In genomic region chr4:15951781-15952180, GRCh38 we compare ENCODE assay signal across 37 cellular contexts. TPM values are rescaled to one million over a fixed set of nuclear protein-coding genes. Genes with fewer than 3 reads are reported as not detected.
"Had no signal": no experiment of that assay in that cellular context is flagged by ENCODE, and none has a peak within 500 bp of the region (broad histone marks: within the 10 kb centered on the region; RNA-seq: fewer than 3 reads in every experiment).

No MANE protein-coding gene starts in this region.

- ATAC-seq: activated CD4-positive, alpha-beta T cell treated with anti-CD3 and anti-CD28 coated beads for 36 hours; activated CD8-positive, alpha-beta memory T cell treated with anti-CD3 and anti-CD28 coated beads, Interleukin-2, amount 10 ng/mL, durations not matched to agents 7 days and 5 days; activated CD8-positive, alpha-beta T cell treated with anti-CD3 and anti-CD28 coated beads, Interleukin-2, amount 10 ng/mL, durations not matched to agents 7 days and 5 days; activated naive CD8-positive, alpha-beta T cell treated with anti-CD3 and anti-CD28 coated beads, Interleukin-2, amount 50 U/mL, for 24 hours; body of pancreas; gastroesophageal sphincter had no signal

- H3K27me3 Mint-ChIP-seq: activated CD4-positive, alpha-beta T cell treated with anti-CD3 and anti-CD28 coated beads for 36 hours; activated naive CD4-positive, alpha-beta T cell treated with anti-CD3 and anti-CD28 coated beads, Interleukin-2, amount 50 U/mL, for 24 hours; activated naive CD8-positive, alpha-beta T cell treated with anti-CD3 and anti-CD28 coated beads, Interleukin-2, amount 50 U/mL, for 24 hours had no signal

- H3K9me3 Mint-ChIP-seq: activated CD4-positive, alpha-beta T cell treated with anti-CD3 and anti-CD28 coated beads, Interleukin-2, amount 10 ng/mL, durations not matched to agents 24 days and 14 days; activated naive CD4-positive, alpha-beta T cell treated with anti-CD3 and anti-CD28 coated beads for 36 hours; activated naive CD4-positive, alpha-beta T cell treated with anti-CD3 and anti-CD28 coated beads, Interleukin-2, amount 50 U/mL, for 24 hours; activated naive CD8-positive, alpha-beta T cell treated with anti-CD3 and anti-CD28 coated beads for 36 hours; activated T-helper 1 cell treated with anti-CD3 and anti-CD28 coated beads, Interleukin-12 subunit alpha, Interleukin-12 subunit beta, Interleukin-2, Interleukin-4 antibody, amounts not matched to agents 30 ng/mL and 10 ng/mL and 1 ng/mL, durations not matched to agents 14 hours and 24 hours and 36 hours; activated T-helper 2 cell treated with anti-CD3 and anti-CD28 coated beads, Interferon-gamma antibody, Interleukin-2, Interleukin-4, amounts not matched to agents 10 μg/mL and 5 μg/mL and 100 μg/mL, durations not matched to agents 14 hours and 24 hours and 36 hours had no signal

- H3K4me3 Mint-ChIP-seq: activated CD4-positive, alpha-beta memory T cell treated with anti-CD3 and anti-CD28 coated beads for 36 hours; activated CD4-positive, alpha-beta T cell treated with anti-CD3 and anti-CD28 coated beads for 36 hours; activated CD4-positive, alpha-beta T cell treated with anti-CD3 and anti-CD28 coated beads, Interleukin-2, amount 10 ng/mL, durations not matched to agents 24 days and 14 days; activated CD8-positive, alpha-beta memory T cell treated with anti-CD3 and anti-CD28 coated beads, Interleukin-2, amount 10 ng/mL, durations not matched to agents 7 days and 5 days; activated CD8-positive, alpha-beta T cell treated with anti-CD3 and anti-CD28 coated beads, Interleukin-2, amount 10 ng/mL, durations not matched to agents 7 days and 5 days; activated naive CD4-positive, alpha-beta T cell treated with anti-CD3 and anti-CD28 coated beads for 36 hours; activated naive CD4-positive, alpha-beta T cell treated with anti-CD3 and anti-CD28 coated beads, Interleukin-2, amount 50 U/mL, for 24 hours; activated naive CD8-positive, alpha-beta T cell treated with anti-CD3 and anti-CD28 coated beads for 36 hours; activated naive CD8-positive, alpha-beta T cell treated with anti-CD3 and anti-CD28 coated beads, Interleukin-2, amount 50 U/mL, for 24 hours; activated T-helper 1 cell treated with anti-CD3 and anti-CD28 coated beads, Interleukin-12 subunit alpha, Interleukin-12 subunit beta, Interleukin-2, Interleukin-4 antibody, amounts not matched to agents 30 ng/mL and 10 ng/mL and 1 ng/mL, durations not matched to agents 14 hours and 24 hours and 36 hours had no signal

- H3K27ac Mint-ChIP-seq: activated CD4-positive, alpha-beta memory T cell treated with anti-CD3 and anti-CD28 coated beads for 36 hours; activated CD4-positive, alpha-beta T cell treated with anti-CD3 and anti-CD28 coated beads for 36 hours; activated CD4-positive, alpha-beta T cell treated with anti-CD3 and anti-CD28 coated beads, Interleukin-2, amount 10 ng/mL, durations not matched to agents 24 days and 14 days; activated CD8-positive, alpha-beta memory T cell treated with anti-CD3 and anti-CD28 coated beads, Interleukin-2, amount 10 ng/mL, durations not matched to agents 7 days and 5 days; activated CD8-positive, alpha-beta T cell treated with anti-CD3 and anti-CD28 coated beads, Interleukin-2, amount 10 ng/mL, durations not matched to agents 7 days and 5 days; activated naive CD4-positive, alpha-beta T cell treated with anti-CD3 and anti-CD28 coated beads for 36 hours; activated naive CD4-positive, alpha-beta T cell treated with anti-CD3 and anti-CD28 coated beads, Interleukin-2, amount 50 U/mL, for 24 hours; activated naive CD8-positive, alpha-beta T cell treated with anti-CD3 and anti-CD28 coated beads for 36 hours; activated naive CD8-positive, alpha-beta T cell treated with anti-CD3 and anti-CD28 coated beads, Interleukin-2, amount 50 U/mL, for 24 hours; activated T-helper 1 cell treated with anti-CD3 and anti-CD28 coated beads, Interleukin-12 subunit alpha, Interleukin-12 subunit beta, Interleukin-2, Interleukin-4 antibody, amounts not matched to agents 30 ng/mL and 10 ng/mL and 1 ng/mL, durations not matched to agents 14 hours and 24 hours and 36 hours; activated T-helper 2 cell treated with anti-CD3 and anti-CD28 coated beads, Interferon-gamma antibody, Interleukin-2, Interleukin-4, amounts not matched to agents 10 μg/mL and 5 μg/mL and 100 μg/mL, durations not matched to agents 14 hours and 24 hours and 36 hours had no signal

- DNase-seq: activated CD4-positive, alpha-beta memory T cell treated with anti-CD3 and anti-CD28 coated beads for 36 hours; activated CD4-positive, alpha-beta T cell treated with anti-CD3 and anti-CD28 coated beads for 36 hours; activated CD4-positive, alpha-beta T cell treated with anti-CD3 and anti-CD28 coated beads, Interleukin-2, amount 10 ng/mL, durations not matched to agents 24 days and 14 days; activated CD4-positive, CD25-positive, alpha-beta regulatory T cell; activated CD4-positive, CD25-positive, alpha-beta regulatory T cell treated with anti-CD3 and anti-CD28 coated beads, Interleukin-2, amount 50 U/mL, for 72 hours; activated CD8-positive, alpha-beta memory T cell treated with anti-CD3 and anti-CD28 coated beads, Interleukin-2, amount 10 ng/mL, durations not matched to agents 7 days and 5 days; activated CD8-positive, alpha-beta memory T cell treated with anti-CD3 and anti-CD28 coated beads, Interleukin-2, amount 50 U/mL, for 4 hours; activated CD8-positive, alpha-beta T cell treated with anti-CD3 and anti-CD28 coated beads, Interleukin-2, amount 10 ng/mL, durations not matched to agents 7 days and 5 days; activated effector memory CD4-positive, alpha-beta T cell treated with anti-CD3 and anti-CD28 coated beads, Interleukin-2, amount 50 U/mL, for 16 hours; activated naive CD4-positive, alpha-beta T cell treated with anti-CD3 and anti-CD28 coated beads for 36 hours; activated naive CD8-positive, alpha-beta T cell treated with anti-CD3 and anti-CD28 coated beads for 36 hours; activated naive CD8-positive, alpha-beta T cell treated with anti-CD3 and anti-CD28 coated beads, Interleukin-2, amount 50 U/mL, for 24 hours; activated T-cell treated with anti-CD3 and anti-CD28 coated beads, Interleukin-2, amount 50 U/mL, for 1 hour; activated T-cell treated with anti-CD3 and anti-CD28 coated beads, Interleukin-2, amount 50 U/mL, for 48 hours; adrenal gland; amygdala; aorta; body of pancreas; central memory CD4-positive, alpha-beta T cell; cerebellar nuclear complex; colonic mucosa; effector CD8-positive, alpha-beta T cell; esophagus squamous epithelium; foreskin melanocyte; T-helper 2 cell had no signal

- H3K4me1 Mint-ChIP-seq: activated CD8-positive, alpha-beta memory T cell treated with anti-CD3 and anti-CD28 coated beads, Interleukin-2, amount 10 ng/mL, durations not matched to agents 7 days and 5 days; activated naive CD4-positive, alpha-beta T cell treated with anti-CD3 and anti-CD28 coated beads, Interleukin-2, amount 50 U/mL, for 24 hours had no signal

- H3K36me3 Mint-ChIP-seq: activated CD4-positive, alpha-beta memory T cell treated with anti-CD3 and anti-CD28 coated beads for 36 hours; activated CD8-positive, alpha-beta memory T cell treated with anti-CD3 and anti-CD28 coated beads, Interleukin-2, amount 10 ng/mL, durations not matched to agents 7 days and 5 days; activated naive CD4-positive, alpha-beta T cell treated with anti-CD3 and anti-CD28 coated beads, Interleukin-2, amount 50 U/mL, for 24 hours; activated naive CD8-positive, alpha-beta T cell treated with anti-CD3 and anti-CD28 coated beads for 36 hours had no signal

RNA-seq across cellular contexts. Expression of gene FGFBP2, which starts 11.2 kb away (rescaled TPM):
- total RNA-seq: activated naive CD4-positive, alpha-beta T cell treated with anti-CD3 and anti-CD28 coated beads for 36 hours; cardiac muscle cell; dermis microvascular lymphatic vessel endothelial cell; endothelial cell of umbilical vein; esophagus squamous epithelium; fibroblast of lung; fibroblast of villous mesenchyme; glomerular endothelial cell had no signal
- polyA plus RNA-seq: aorta, cardiac muscle cell, endothelial cell of umbilical vein had no signal

RNA-seq across cellular contexts. Expression of gene FGFBP1, which starts 13.2 kb away (rescaled TPM):
- total RNA-seq: activated CD4-positive, alpha-beta memory T cell treated with anti-CD3 and anti-CD28 coated beads for 36 hours; activated CD4-positive, alpha-beta T cell treated with anti-CD3 and anti-CD28 coated beads for 36 hours; activated CD4-positive, alpha-beta T cell treated with anti-CD3 and anti-CD28 coated beads, Interleukin-2, amount 10 ng/mL, durations not matched to agents 24 days and 14 days; activated CD8-positive, alpha-beta memory T cell treated with anti-CD3 and anti-CD28 coated beads for 36 hours; activated CD8-positive, alpha-beta memory T cell treated with anti-CD3 and anti-CD28 coated beads, Interleukin-2, amount 10 ng/mL, durations not matched to agents 7 days and 5 days; activated CD8-positive, alpha-beta T cell treated with anti-CD3 and anti-CD28 coated beads, Interleukin-2, amount 10 ng/mL, durations not matched to agents 7 days and 5 days; activated naive CD4-positive, alpha-beta T cell treated with anti-CD3 and anti-CD28 coated beads for 36 hours; activated naive CD8-positive, alpha-beta T cell treated with anti-CD3 and anti-CD28 coated beads for 36 hours; activated T-helper 1 cell treated with anti-CD3 and anti-CD28 coated beads, Interleukin-12 subunit alpha, Interleukin-12 subunit beta, Interleukin-2, Interleukin-4 antibody, amounts not matched to agents 30 ng/mL and 10 ng/mL and 1 ng/mL, durations not matched to agents 14 hours and 24 hours and 36 hours; activated T-helper 2 cell treated with anti-CD3 and anti-CD28 coated beads, Interferon-gamma antibody, Interleukin-2, Interleukin-4, amounts not matched to agents 10 μg/mL and 5 μg/mL and 100 μg/mL, durations not matched to agents 14 hours and 24 hours and 36 hours; adrenal gland; aorta; body of pancreas; cardiac muscle cell; dermis microvascular lymphatic vessel endothelial cell; endothelial cell of umbilical vein; fibroblast of lung; fibroblast of villous mesenchyme; glomerular endothelial cell; T-helper 1 cell treated with Interleukin-12 subunit alpha and Interleukin-12 subunit beta and Interleukin-4 antibody, amounts not matched to agents 30 ng/mL and 1 ng/mL, for 36 hours had no signal
- polyA plus RNA-seq: cardiac muscle cell, endothelial cell of umbilical vein, fibroblast of lung had no signal
